Comparison of ENCODE assay signal across 1 cellular context in genomic region chr7:55158983-55159382, GRCh38.
TF ChIP-seq lines count a peak whose summit lies in the region.

No MANE protein-coding gene starts in this region.

TF ChIP-seq in H1, 55 proteins besides CTCF, POLR2A, EP300 and RAD21:
- TF ChIP-seq HDAC2 (IDR thresholded peaks at IDR 0.05; ENCODE audit: borderline replicate concordance in 1 of 2, low read depth in 2 of 2, low read length in 2 of 2) (no peak), NRF1 (IDR thresholded peaks at IDR 0.05; ENCODE audit: low read depth, low read length) (no peak), JUND (IDR thresholded peaks at IDR 0.05; ENCODE audit: low read length) (no peak), CBX8 (IDR thresholded peaks at IDR 0.05; ENCODE audit: borderline replicate concordance, low read depth, low read length) (no peak), MAFK (IDR thresholded peaks at IDR 0.05; ENCODE audit: low read depth, low read length) (no peak), PHF8 (conservative IDR thresholded peaks at IDR 0.05; ENCODE audit: low read depth, low read length) (no peak), POLR2AphosphoS5 (IDR thresholded peaks at IDR 0.05; ENCODE audit: low read depth, low read length) (no peak), CHD2 (IDR thresholded peaks at IDR 0.05; ENCODE audit: low read length) (no peak), SP2 (IDR thresholded peaks at IDR 0.05; ENCODE audit: low read length) (no peak), KDM4A (IDR thresholded peaks at IDR 0.05; ENCODE audit: low read depth, low read length, severe bottlenecking) (no peak), SIX5 (IDR thresholded peaks at IDR 0.05; ENCODE audit: low read depth, low read length) (no peak)
